ENCODE assay signal across 8 cellular contexts in the genomic region with DNA sequence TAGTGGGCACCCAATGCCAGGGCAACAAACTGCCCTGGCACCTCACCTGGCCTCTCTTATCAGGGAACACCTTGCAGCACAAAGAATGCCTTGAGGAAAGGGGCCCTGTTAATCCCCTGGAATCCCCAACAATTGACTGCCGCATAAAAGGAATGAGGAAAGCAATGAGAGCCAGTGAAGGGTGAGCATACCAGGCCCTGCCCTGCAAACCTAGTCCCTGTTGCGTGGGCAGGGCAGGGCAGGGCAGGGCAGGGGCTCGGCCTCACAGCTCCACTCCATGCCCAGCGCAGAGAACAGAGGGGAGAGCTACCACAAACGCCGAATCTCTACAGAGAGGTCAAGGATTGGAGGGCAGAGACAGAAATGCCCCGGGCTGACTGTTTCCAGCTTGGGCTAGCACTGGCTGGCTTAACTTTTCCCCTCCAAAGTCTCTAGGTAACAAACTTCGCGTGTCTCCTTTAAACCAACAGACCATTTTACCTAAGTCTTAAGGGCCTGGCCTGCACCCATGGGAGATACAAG. TPM values are rescaled to one million over a fixed set of nuclear protein-coding genes. Genes with fewer than 3 reads are reported as not detected.
A peak's percentile ranks its signal among the peaks of the same experiment; 100 is the strongest.
DNase-seq lines count a peak whose midpoint lies in the region; ATAC-seq and TF ChIP-seq lines count a peak whose summit lies in the region.

No MANE protein-coding gene starts in this region.

- H3K9me3 Mint-ChIP-seq in activated naive CD4-positive, alpha-beta T cell treated with anti-CD3 and anti-CD28 coated beads, Interleukin-2, amount 10 ng/mL, durations not matched to agents 7 days and 5 days = no peaks in the 10 kb centered on the region

- CTCF ChIA-PET in A673 (lab: Charles Lee) = interaction anchor here (0.7 to 1.3 kb wide), 2 partner anchors 20 to 61 kb away, joined by 5 to 6 read pairs; no protein-coding TSS in a partner anchor
- CTCF ChIA-PET in activated naive CD4-positive, alpha-beta T cell treated with anti-CD3 and anti-CD28 coated beads, Interleukin-2, amount 10 ng/mL, durations not matched to agents 7 days and 5 days (lab: Charles Lee) = interaction anchor here (0.8 to 4.4 kb wide), 10 partner anchors 9 to 61 kb away, joined by 3 to 58 read pairs (median 4); no protein-coding TSS in a partner anchor
- CTCF ChIA-PET in HEK293T (lab: Yijun Ruan, JAX) = interaction anchor here (0.6 to 1.6 kb wide), 3 partner anchors 54 to 209 kb away, joined by 3 to 5 read pairs (median 5); no protein-coding TSS in a partner anchor

- WGBS in right cardiac atrium = 7% methylated on average over 9 of the region's 9 CpGs

- H3K27me3 ChIP-seq in A673 (replicated peaks; ENCODE audit: insufficient read depth, low read depth, low read length, poor library complexity) (no peaks in the 10 kb centered on the region), HAP-1 (ENCODE audit: low read depth) (no peaks in the 10 kb centered on the region), right cardiac atrium (ENCODE audit: control insufficient read depth, insufficient read depth) (no peaks in the 10 kb centered on the region), gastrocnemius medialis (no peaks in the 10 kb centered on the region)

- peak overlapping the region; percentile 86 for H3K27ac Mint-ChIP-seq in activated naive CD4-positive, alpha-beta T cell treated with anti-CD3 and anti-CD28 coated beads, Interleukin-2, amount 10 ng/mL, durations not matched to agents 7 days and 5 days

- H3K9me3 ChIP-seq in A673 (ENCODE audit: low read depth, low read length, poor library complexity, severe bottlenecking) (no peaks in the 10 kb centered on the region), HAP-1 (no peaks in the 10 kb centered on the region), right cardiac atrium (ENCODE audit: control insufficient read depth, low read length) (no peaks in the 10 kb centered on the region), gastrocnemius medialis (no peaks in the 10 kb centered on the region)

- H3K27ac ChIP-seq in A673 (ENCODE audit: low read depth, low read length, poor library complexity, severe bottlenecking) (peak overlapping the region; percentile 93), right cardiac atrium (ENCODE audit: low read length) (peak overlapping the region; percentile 100), gastrocnemius medialis (peak overlapping the region; percentile 95 to 100 (median 98))

- no peaks in the 10 kb centered on the region for H3K27me3 Mint-ChIP-seq in activated naive CD4-positive, alpha-beta T cell treated with anti-CD3 and anti-CD28 coated beads, Interleukin-2, amount 10 ng/mL, durations not matched to agents 7 days and 5 days

- in situ Hi-C loops in HAP-1 (cut with MboI; ENCODE audit: low sequenced_read_pairs) = no loop called here
- in situ Hi-C loops in gastrocnemius medialis (cut with MboI; ENCODE audit: low sequenced_read_pairs in 4 of 4) = loop anchor here in 3 of 4 donors (5.0 to 25.0 kb wide), 4 partner anchors 42 to 142 kb away; no protein-coding TSS in a partner anchor

- H3K4me1 ChIP-seq in A673 (ENCODE audit: insufficient read depth, low read length, poor library complexity, severe bottlenecking) (peaks cover 20% of the 10 kb centered on the region), HAP-1 (peaks cover 9% of the 10 kb centered on the region), right cardiac atrium (ENCODE audit: control insufficient read depth, insufficient read depth, low read length) (peaks cover 34% of the 10 kb centered on the region), gastrocnemius medialis (peaks cover 54 to 67% of the 10 kb centered on the region in 2 donors)

- peaks cover 32% of the 10 kb centered on the region for H3K36me3 Mint-ChIP-seq in activated naive CD4-positive, alpha-beta T cell treated with anti-CD3 and anti-CD28 coated beads, Interleukin-2, amount 10 ng/mL, durations not matched to agents 7 days and 5 days

- POLR2A ChIA-PET in A673 (lab: Charles Lee; ENCODE audit: low non-redundant PET) (no interaction called here), HEK293T (lab: Yijun Ruan, JAX) (interaction anchor here (1.4 to 1.7 kb wide), 2 partner anchors 14 to 17 kb away, joined by 3 to 4 read pairs; no protein-coding TSS in a partner anchor)

- intact Hi-C loops in A673 (cut with micrococcal nuclease; ENCODE audit: unreplicated experiment) = loop anchor here (2.0 kb wide), 1 partner anchor 45 kb away; no protein-coding TSS in a partner anchor
- intact Hi-C loops in right cardiac atrium (cut with DNase I) = loop anchor here in 2 of 4 donors (5.0 kb wide), 1 partner anchor 37 kb away; no protein-coding TSS in a partner anchor
- intact Hi-C loops in gastrocnemius medialis (cut with DNase I; ENCODE audit: low total_unique reads) = no loop called here

- DNase-seq in A673 (ENCODE audit: low spot score) (no peak), HAP-1 (ENCODE audit: low spot score in 2 of 2) (peak; percentile 40 to 43), right cardiac atrium (no peak), gastrocnemius medialis (no peak), HEK293T (ENCODE audit: extremely low spot score) (no peak), NCI-H748 treated with DMSO at 0.1 percent for 48 hours (lab: John Stamatoyannopoulos, UW) (no peak), NCI-H524 treated with DMSO at 0.1 percent for 48 hours (lab: John Stamatoyannopoulos, UW) (no peak)
- no peak for DNase-seq in activated naive CD4-positive, alpha-beta T cell treated with anti-CD3 and anti-CD28 coated beads, Interleukin-2, amount 10 ng/mL, durations not matched to agents 7 days and 5 days

- peaks cover 52% of the 10 kb centered on the region for H3K4me1 Mint-ChIP-seq in activated naive CD4-positive, alpha-beta T cell treated with anti-CD3 and anti-CD28 coated beads, Interleukin-2, amount 10 ng/mL, durations not matched to agents 7 days and 5 days

- no TSS peak for BruUV-seq in A673 (replicated peaks; lab: Mats Ljungman, UMichigan)

- ATAC-seq in right cardiac atrium (peak; percentile 5), gastrocnemius medialis (peak in 1 of 2 donors; percentile 5)

- H3K36me3 ChIP-seq in A673 (ENCODE audit: insufficient read depth, low read length, poor library complexity, severe bottlenecking) (no peaks in the 10 kb centered on the region), HAP-1 (replicated peaks) (no peaks in the 10 kb centered on the region), gastrocnemius medialis (no peaks in the 10 kb centered on the region)

- no peak for TF ChIP-seq POLR2A in gastrocnemius medialis (IDR thresholded peaks at IDR 0.05)

- TF ChIP-seq CTCF in A673 (conservative IDR thresholded peaks at IDR 0.05; ENCODE audit: low read depth, low read length) (no peak), gastrocnemius medialis (IDR thresholded peaks at IDR 0.05 in 4 of 5, conservative IDR thresholded peaks at IDR 0.05 in 1 of 5) (no peak)

- H3K4me3 Mint-ChIP-seq in activated naive CD4-positive, alpha-beta T cell treated with anti-CD3 and anti-CD28 coated beads, Interleukin-2, amount 10 ng/mL, durations not matched to agents 7 days and 5 days = peak overlapping the region; percentile 98

- peak overlapping the region; percentile 93 for H3K4me3 ChIP-seq in A673 (ENCODE audit: low read depth, low read length, poor library complexity, severe bottlenecking)
- peak overlapping the region; percentile 56 for H3K4me3 ChIP-seq in HAP-1
- peak overlapping the region; percentile 97 for H3K4me3 ChIP-seq in right cardiac atrium (ENCODE audit: low read length)
- H3K4me3 ChIP-seq in gastrocnemius medialis = peak overlapping the region; percentile 69 to 97 (median 78)

TF ChIP-seq in HEK293T, 16 proteins besides CTCF, POLR2A, EP300 and RAD21:
- TF ChIP-seq SUZ12 (IDR thresholded peaks at IDR 0.05) (no peak), TARDBP (IDR thresholded peaks at IDR 0.05) (no peak), CTBP1 (IDR thresholded peaks at IDR 0.05; ENCODE audit: borderline replicate concordance) (no peak), ZNF384 (IDR thresholded peaks at IDR 0.05) (no peak)

RNA-seq across cellular contexts. Expression of gene ANXA11, which starts 1.1 kb away (rescaled TPM):
- 118 and 119 TPM in 2 replicates for total RNA-seq in A673 (2021)
- 100 to 1,000 TPM; 371 to 451 (median 403) TPM for total RNA-seq in right cardiac atrium
- 232 TPM for polyA plus RNA-seq in right cardiac atrium
- total RNA-seq in gastrocnemius medialis = 100 to 1,000 TPM; 142 to 202 (median 173) TPM

Comparison
In these comparisons a context has a peak if more than half of its experiments do, and no peak if none do; other contexts are left out.
1. DNase-seq: peak in HAP-1 (2 of 2); none in A673 (single experiment), activated naive CD4-positive, alpha-beta T cell treated with anti-CD3 and anti-CD28 coated beads, Interleukin-2, amount 10 ng/mL, durations not matched to agents 7 days and 5 days (single experiment), right cardiac atrium (0 of 3), gastrocnemius medialis (0 of 2), HEK293T (single experiment), NCI-H748 treated with DMSO at 0.1 percent for 48 hours (single experiment) and NCI-H524 treated with DMSO at 0.1 percent for 48 hours (single experiment).
2. Peak in every context shown above with its lines, with median percentiles within 50 percentile points of each other: H3K27ac ChIP-seq and H3K4me3 ChIP-seq.